Comparison of ENCODE assay signal across 21 cellular contexts in genomic region chr1:204192589-204193352, GRCh38. TPM values are rescaled to one million over a fixed set of nuclear protein-coding genes. Genes with fewer than 3 reads are reported as not detected.
"Had no signal": no experiment of that assay in that cellular context is flagged by ENCODE, and none has a peak within 500 bp of the region (broad histone marks: within the 10 kb centered on the region; RNA-seq: fewer than 3 reads in every experiment).

No MANE protein-coding gene starts in this region.

- H3K27me3 ChIP-seq: testis, vagina had no signal

- H3K27ac ChIP-seq: testis, vagina had no signal

- H3K9me3 ChIP-seq: mucosa of descending colon, testis, vagina had no signal

- H3K9me3 Mint-ChIP-seq: activated CD4-positive, alpha-beta memory T cell treated with anti-CD3 and anti-CD28 coated beads for 36 hours had no signal

- DNase-seq: activated CD4-positive, alpha-beta memory T cell treated with anti-CD3 and anti-CD28 coated beads for 36 hours; activated CD4-positive, alpha-beta T cell treated with anti-CD3 and anti-CD28 coated beads for 48 hours; activated effector memory CD4-positive, alpha-beta T cell treated with anti-CD3 and anti-CD28 coated beads, Interleukin-2, amount 50 U/mL, for 16 hours; activated naive CD4-positive, alpha-beta T cell treated with anti-CD3 and anti-CD28 coated beads, Interleukin-2, amount 10 ng/mL, durations not matched to agents 7 days and 5 days; dermis blood vessel endothelial cell; effector CD8-positive, alpha-beta T cell; foreskin melanocyte; mesendoderm; mucosa of descending colon; occipital lobe; small intestine; testis; trophoblast cell had no signal

- H3K36me3 ChIP-seq: vagina had no signal

- H3K4me3 ChIP-seq: mucosa of descending colon, testis, vagina had no signal

- FAIRE-seq: small intestine had no signal

- H3K4me3 Mint-ChIP-seq: activated CD4-positive, alpha-beta memory T cell treated with anti-CD3 and anti-CD28 coated beads for 36 hours; activated naive CD4-positive, alpha-beta T cell treated with anti-CD3 and anti-CD28 coated beads, Interleukin-2, amount 10 ng/mL, durations not matched to agents 7 days and 5 days; brain; neural crest cell; stimulated activated memory B cell treated with anti-CD40 and anti-IgM and Interleukin-4, amounts not matched to agents 10 μg/mL and 1 μg/mL and 100 μg/mL, for 72 hours had no signal

- H3K4me1 ChIP-seq: testis had no signal

- H3K36me3 Mint-ChIP-seq: activated CD4-positive, alpha-beta memory T cell treated with anti-CD3 and anti-CD28 coated beads for 36 hours; activated naive CD4-positive, alpha-beta T cell treated with anti-CD3 and anti-CD28 coated beads, Interleukin-2, amount 10 ng/mL, durations not matched to agents 7 days and 5 days; brain; stimulated activated memory B cell treated with anti-CD40 and anti-IgM and Interleukin-4, amounts not matched to agents 10 μg/mL and 1 μg/mL and 100 μg/mL, for 72 hours had no signal

- ATAC-seq: esophagus mucosa; mucosa of descending colon; sciatic nerve; stimulated activated memory B cell treated with anti-CD40 and anti-IgM and Interleukin-4, amounts not matched to agents 10 μg/mL and 1 μg/mL and 100 μg/mL, for 72 hours had no signal

- H3K27ac Mint-ChIP-seq: activated CD4-positive, alpha-beta memory T cell treated with anti-CD3 and anti-CD28 coated beads for 36 hours; activated naive CD4-positive, alpha-beta T cell treated with anti-CD3 and anti-CD28 coated beads, Interleukin-2, amount 10 ng/mL, durations not matched to agents 7 days and 5 days; stimulated activated memory B cell treated with anti-CD40 and anti-IgM and Interleukin-4, amounts not matched to agents 10 μg/mL and 1 μg/mL and 100 μg/mL, for 72 hours had no signal

RNA-seq across cellular contexts. Expression of gene KISS1, which starts 3.5 kb away (rescaled TPM):
- total RNA-seq: activated CD4-positive, alpha-beta memory T cell treated with anti-CD3 and anti-CD28 coated beads for 36 hours; dermis blood vessel endothelial cell; esophagus mucosa; lower leg skin; neural crest cell; occipital lobe; sciatic nerve; T-helper 2 cell treated with Interferon-gamma antibody and Interleukin-4, amounts not matched to agents 100 ng/mL and 5 ng/mL, for 36 hours; vagina had no signal

RNA-seq across cellular contexts. Expression of gene GOLT1A, which starts 21.0 kb away (rescaled TPM):
- total RNA-seq: dermis blood vessel endothelial cell; esophagus mucosa; neural crest cell; occipital lobe; T-helper 2 cell treated with Interferon-gamma antibody and Interleukin-4, amounts not matched to agents 100 ng/mL and 5 ng/mL, for 36 hours; vagina had no signal

RNA-seq across cellular contexts. Expression of gene REN, which starts 26.6 kb away (rescaled TPM):
- total RNA-seq: activated CD4-positive, alpha-beta memory T cell treated with anti-CD3 and anti-CD28 coated beads for 36 hours; dermis blood vessel endothelial cell; esophagus mucosa; neural crest cell; occipital lobe; sciatic nerve; T-helper 2 cell treated with Interferon-gamma antibody and Interleukin-4, amounts not matched to agents 100 ng/mL and 5 ng/mL, for 36 hours; testis; vagina had no signal
